17 cellular contexts compared by ENCODE assay signal in the genomic region with DNA sequence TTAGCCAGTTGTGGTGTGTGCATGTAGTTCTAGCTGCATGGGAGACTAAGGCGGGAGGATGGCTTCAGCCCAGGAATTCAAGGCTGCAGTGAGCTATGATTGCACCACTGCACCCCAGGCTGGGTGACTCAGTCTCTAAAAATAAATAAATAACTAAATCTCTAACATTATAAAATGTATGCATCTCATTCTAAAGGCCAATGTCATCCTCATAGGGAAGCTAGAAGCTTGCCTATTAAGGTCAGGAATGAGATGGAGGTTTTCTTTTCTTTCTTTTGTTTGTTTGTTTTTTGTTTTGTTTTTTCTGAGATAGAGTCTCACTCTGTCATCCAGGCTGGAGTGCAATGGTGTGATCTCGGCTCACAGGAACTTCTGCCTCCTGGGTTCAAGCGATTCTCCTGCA. TPM values are rescaled to one million over a fixed set of nuclear protein-coding genes. Genes with fewer than 3 reads are reported as not detected.
DNase-seq lines count a peak whose midpoint lies in the region; ATAC-seq, FAIRE-seq and TF ChIP-seq lines count a peak whose summit lies in the region.
"Had no signal": no experiment of that assay in that cellular context is flagged by ENCODE, and none has a peak within 500 bp of the region (broad histone marks: within the 10 kb centered on the region; RNA-seq: fewer than 3 reads in every experiment).

No MANE protein-coding gene starts in this region.

- intact Hi-C loops in adrenal gland (cut with DNase I): no loop called here

- no peak for FAIRE-seq in GM19239 (lab: Jason Lieb, UNC)
- FAIRE-seq: TTC549 had no signal

- no peaks in the 10 kb centered on the region for H3K9me3 ChIP-seq in AG04450 (ENCODE audit: control insufficient read depth, insufficient read depth, low read length)
- no peaks in the 10 kb centered on the region for H3K9me3 ChIP-seq in adrenal gland (replicated peaks in 1 of 3)
- H3K9me3 ChIP-seq: gastroesophageal sphincter had no signal

- 63 to 75% (median 67%) methylated on average over 3 of the region's 3 CpGs for WGBS in adrenal gland, 4 donors

- ATAC-seq in GM21367 (IDR thresholded peaks at IDR 0.05; ENCODE audit: unreplicated experiment): no peak
- ATAC-seq in activated CD4-positive, CD25-positive, alpha-beta regulatory T cell treated with anti-CD3 and anti-CD28 coated beads, Interleukin-2, amount 50 U/mL, for 24 hours: no peak
- ATAC-seq: activated CD8-positive, alpha-beta T cell treated with anti-CD3 and anti-CD28 coated beads for 36 hours; gastroesophageal sphincter had no signal

- CTCF ChIA-PET in AG04450 (lab: Charles Lee): interaction anchor here (1.1 kb wide), 1 partner anchor 106 kb away, joined by 3 read pairs; no protein-coding TSS in a partner anchor

- peak overlapping the region; percentile 82 for H3K27ac ChIP-seq in AG04450 (ENCODE audit: low read depth, low read length)
- peak overlapping the region in 2 of 5 donors; percentile 44 to 63 for H3K27ac ChIP-seq in adrenal gland
- H3K27ac ChIP-seq: gastroesophageal sphincter had no signal

- POLR2A ChIA-PET in AG04450 (lab: Yijun Ruan, JAX): interaction anchor here (0.6 to 1.1 kb wide), 6 partner anchors 12 to 41 kb away, joined by 3 to 5 read pairs (median 3); no protein-coding TSS in a partner anchor

- TF ChIP-seq CTCF in AG04450 (IDR thresholded peaks at IDR 0.05; ENCODE audit: low read depth, low read length) (no peak), adrenal gland (IDR thresholded peaks at IDR 0.05) (no peak)

- TF ChIP-seq POLR2A in adrenal gland (IDR thresholded peaks at IDR 0.05): no peak

- H3K36me3 ChIP-seq in adrenal gland (replicated peaks in 1 of 2): peaks cover 0 to 19% of the 10 kb centered on the region in 2 donors

- H3K4me1 ChIP-seq in adrenal gland (replicated peaks in 1 of 2): peaks cover 0 to 5% of the 10 kb centered on the region in 2 donors
- H3K4me1 ChIP-seq: gastroesophageal sphincter had no signal

- H3K27me3 ChIP-seq in AG04450 (ENCODE audit: control insufficient read depth, insufficient read depth, low read length) (no peaks in the 10 kb centered on the region), adrenal gland (no peaks in the 10 kb centered on the region)
- H3K27me3 ChIP-seq: gastroesophageal sphincter had no signal

- no peak overlapping the region for H3K4me3 ChIP-seq in AG04450 (ENCODE audit: low read depth, low read length)
- no peak overlapping the region for H3K4me3 ChIP-seq in adrenal gland
- H3K4me3 ChIP-seq: gastroesophageal sphincter had no signal

- DNase-seq in AG04450 (ENCODE audit: low read depth, low spot score): peak; percentile 56
- DNase-seq in HS-27A (ENCODE audit: low read depth): peak; percentile 5
- peak in 6 of 7 donors; percentile 38 to 67 (median 51) for DNase-seq in adrenal gland
- peak; percentile 49 for DNase-seq in fibroblast of the conjunctiva (ENCODE audit: low read depth)
- no peak for DNase-seq in SK-N-DZ (ENCODE audit: low spot score)
- no peak for DNase-seq in GM19239 (ENCODE audit: insufficient read length, low spot score)
- DNase-seq: activated CD8-positive, alpha-beta T cell treated with anti-CD3 and anti-CD28 coated beads for 36 hours; cortex of kidney; DMS79; naive B cell; NCI-H146; NCI-H524 treated with DMSO at 0.1 percent for 48 hours; SHP77 had no signal

RNA-seq across cellular contexts. Expression of gene PAPLN, which starts 48.8 kb away (rescaled TPM):
- polyA plus RNA-seq in AG04450 (2011; rRNA removed) (3.1 and 3.4 TPM in 2 replicates), adrenal gland (10 to 100 TPM in 2 of 3 donors, 1 to 10 TPM in 1; 4.2 to 22.9 (median 11.8) TPM)
- polyA minus RNA-seq in AG04450 (2011; rRNA and poly(A)+ RNA removed): 2.7 and 3.0 TPM in 2 replicates
- 10 to 100 TPM in 6 of 8 donors, 1 to 10 TPM in 2; 5.4 to 33.6 (median 13.4) TPM for total RNA-seq in adrenal gland
- 0.13 TPM in 1 of 2 replicates, not detected in the other for polyA plus RNA-seq in SK-N-DZ (2014; cell fraction: cytosol; rRNA removed)
- 0.44 and 0.53 TPM in 2 replicates for polyA plus RNA-seq in SK-N-DZ (2014; cell fraction: nucleus; rRNA removed)

RNA-seq across cellular contexts. Expression of gene PSEN1, which starts 52.2 kb away (rescaled TPM):
- polyA plus RNA-seq in AG04450 (2011; rRNA removed) (20.2 and 37.3 TPM in 2 replicates), adrenal gland (10 to 100 TPM; 15.7 to 55.5 (median 25.4) TPM)
- 58.4 and 64.8 TPM in 2 replicates for polyA minus RNA-seq in AG04450 (2011; rRNA and poly(A)+ RNA removed)
- 10 to 100 TPM; 43.2 to 83.8 (median 51.2) TPM for total RNA-seq in adrenal gland
- 18.2 and 23.3 TPM in 2 replicates for polyA plus RNA-seq in SK-N-DZ (2014; cell fraction: cytosol; rRNA removed)
- polyA plus RNA-seq in SK-N-DZ (2014; cell fraction: nucleus; rRNA removed): 13.6 and 15.0 TPM in 2 replicates

Comparison
In these comparisons a context has a peak if more than half of its experiments do, and no peak if none do; other contexts are left out.
1. DNase-seq: peak in AG04450 (single experiment), HS-27A (single experiment), adrenal gland (6 of 7) and fibroblast of the conjunctiva (single experiment); none in SK-N-DZ (single experiment) and GM19239 (single experiment).